1 cellular context compared by ENCODE assay signal in the genomic region with DNA sequence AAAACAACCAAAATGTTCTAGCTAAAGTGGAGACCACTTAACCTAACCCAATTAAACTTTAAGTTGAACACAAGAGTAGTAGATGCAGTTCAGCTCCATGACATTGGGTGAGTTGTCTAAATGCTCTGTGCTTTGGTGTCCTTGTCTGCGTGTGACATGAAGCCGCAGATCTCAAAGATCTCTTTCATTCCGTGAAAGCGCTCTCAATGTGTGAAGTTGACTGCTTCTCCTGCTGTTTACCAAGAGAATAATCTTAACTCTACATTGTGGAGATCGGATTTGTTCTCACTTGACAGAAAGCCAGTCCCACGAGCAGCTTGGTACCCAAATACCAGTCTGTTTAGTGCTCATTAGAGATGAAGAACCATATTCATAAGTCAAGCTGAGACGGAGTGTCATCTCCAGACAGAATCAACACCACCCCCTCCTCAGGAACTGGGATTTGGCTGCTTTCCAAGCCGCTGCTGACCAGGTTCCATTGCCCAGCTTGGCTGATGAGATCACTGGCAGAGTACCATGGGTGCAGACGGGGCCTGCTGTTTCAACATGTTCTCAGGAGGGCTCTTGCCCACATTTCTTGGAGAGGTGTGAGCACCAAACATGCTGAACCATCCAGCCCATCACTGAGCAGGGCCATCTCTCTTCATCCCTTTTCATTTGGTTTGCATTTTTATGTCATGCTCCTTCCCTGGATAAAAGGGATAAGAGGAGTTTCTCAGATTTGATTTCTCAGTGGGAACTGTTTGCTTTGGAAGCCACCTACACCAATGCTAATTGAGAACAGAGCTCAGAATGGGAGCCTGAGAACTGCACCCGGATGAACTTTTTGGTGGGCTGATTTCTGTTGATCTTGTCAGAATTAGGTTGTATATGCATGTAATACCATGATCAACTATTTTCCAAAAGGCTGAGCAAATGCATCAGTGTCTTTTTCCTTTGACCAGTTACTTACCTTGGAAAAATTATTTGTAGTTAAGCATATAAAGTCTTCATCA.
TF ChIP-seq lines count a peak whose summit lies in the region.

No MANE protein-coding gene starts in this region.

TF ChIP-seq in GM23338, 12 proteins besides CTCF, POLR2A, EP300 and RAD21 (continued from another document):
- TF ChIP-seq, protein P1, sequence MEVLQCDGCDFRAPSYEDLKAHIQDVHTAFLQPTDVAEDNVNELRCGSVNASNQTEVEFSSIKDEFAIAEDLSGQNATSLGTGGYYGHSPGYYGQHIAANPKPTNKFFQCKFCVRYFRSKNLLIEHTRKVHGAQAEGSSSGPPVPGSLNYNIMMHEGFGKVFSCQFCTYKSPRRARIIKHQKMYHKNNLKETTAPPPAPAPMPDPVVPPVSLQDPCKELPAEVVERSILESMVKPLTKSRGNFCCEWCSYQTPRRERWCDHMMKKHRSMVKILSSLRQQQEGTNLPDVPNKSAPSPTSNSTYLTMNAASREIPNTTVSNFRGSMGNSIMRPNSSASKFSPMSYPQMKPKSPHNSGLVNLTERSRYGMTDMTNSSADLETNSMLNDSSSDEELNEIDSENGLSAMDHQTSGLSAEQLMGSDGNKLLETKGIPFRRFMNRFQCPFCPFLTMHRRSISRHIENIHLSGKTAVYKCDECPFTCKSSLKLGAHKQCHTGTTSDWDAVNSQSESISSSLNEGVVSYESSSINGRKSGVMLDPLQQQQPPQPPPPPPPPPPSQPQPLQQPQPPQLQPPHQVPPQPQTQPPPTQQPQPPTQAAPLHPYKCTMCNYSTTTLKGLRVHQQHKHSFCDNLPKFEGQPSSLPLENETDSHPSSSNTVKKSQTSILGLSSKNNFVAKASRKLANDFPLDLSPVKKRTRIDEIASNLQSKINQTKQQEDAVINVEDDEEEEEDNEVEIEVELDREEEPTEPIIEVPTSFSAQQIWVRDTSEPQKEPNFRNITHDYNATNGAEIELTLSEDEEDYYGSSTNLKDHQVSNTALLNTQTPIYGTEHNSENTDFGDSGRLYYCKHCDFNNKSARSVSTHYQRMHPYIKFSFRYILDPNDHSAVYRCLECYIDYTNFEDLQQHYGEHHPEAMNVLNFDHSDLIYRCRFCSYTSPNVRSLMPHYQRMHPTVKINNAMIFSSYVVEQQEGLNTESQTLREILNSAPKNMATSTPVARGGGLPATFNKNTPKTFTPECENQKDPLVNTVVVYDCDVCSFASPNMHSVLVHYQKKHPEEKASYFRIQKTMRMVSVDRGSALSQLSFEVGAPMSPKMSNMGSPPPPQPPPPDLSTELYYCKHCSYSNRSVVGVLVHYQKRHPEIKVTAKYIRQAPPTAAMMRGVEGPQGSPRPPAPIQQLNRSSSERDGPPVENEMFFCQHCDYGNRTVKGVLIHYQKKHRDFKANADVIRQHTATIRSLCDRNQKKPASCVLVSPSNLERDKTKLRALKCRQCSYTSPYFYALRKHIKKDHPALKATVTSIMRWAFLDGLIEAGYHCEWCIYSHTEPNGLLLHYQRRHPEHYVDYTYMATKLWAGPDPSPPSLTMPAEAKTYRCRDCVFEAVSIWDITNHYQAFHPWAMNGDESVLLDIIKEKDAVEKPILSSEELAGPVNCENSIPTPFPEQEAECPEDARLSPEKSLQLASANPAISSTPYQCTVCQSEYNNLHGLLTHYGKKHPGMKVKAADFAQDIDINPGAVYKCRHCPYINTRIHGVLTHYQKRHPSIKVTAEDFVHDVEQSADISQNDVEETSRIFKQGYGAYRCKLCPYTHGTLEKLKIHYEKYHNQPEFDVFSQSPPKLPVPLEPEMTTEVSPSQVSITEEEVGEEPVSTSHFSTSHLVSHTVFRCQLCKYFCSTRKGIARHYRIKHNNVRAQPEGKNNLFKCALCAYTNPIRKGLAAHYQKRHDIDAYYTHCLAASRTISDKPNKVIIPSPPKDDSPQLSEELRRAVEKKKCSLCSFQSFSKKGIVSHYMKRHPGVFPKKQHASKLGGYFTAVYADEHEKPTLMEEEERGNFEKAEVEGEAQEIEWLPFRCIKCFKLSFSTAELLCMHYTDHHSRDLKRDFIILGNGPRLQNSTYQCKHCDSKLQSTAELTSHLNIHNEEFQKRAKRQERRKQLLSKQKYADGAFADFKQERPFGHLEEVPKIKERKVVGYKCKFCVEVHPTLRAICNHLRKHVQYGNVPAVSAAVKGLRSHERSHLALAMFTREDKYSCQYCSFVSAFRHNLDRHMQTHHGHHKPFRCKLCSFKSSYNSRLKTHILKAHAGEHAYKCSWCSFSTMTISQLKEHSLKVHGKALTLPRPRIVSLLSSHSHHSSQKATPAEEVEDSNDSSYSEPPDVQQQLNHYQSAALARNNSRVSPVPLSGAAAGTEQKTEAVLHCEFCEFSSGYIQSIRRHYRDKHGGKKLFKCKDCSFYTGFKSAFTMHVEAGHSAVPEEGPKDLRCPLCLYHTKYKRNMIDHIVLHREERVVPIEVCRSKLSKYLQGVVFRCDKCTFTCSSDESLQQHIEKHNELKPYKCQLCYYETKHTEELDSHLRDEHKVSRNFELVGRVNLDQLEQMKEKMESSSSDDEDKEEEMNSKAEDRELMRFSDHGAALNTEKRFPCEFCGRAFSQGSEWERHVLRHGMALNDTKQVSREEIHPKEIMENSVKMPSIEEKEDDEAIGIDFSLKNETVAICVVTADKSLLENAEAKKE (CRISPR knock-in tag; IDR thresholded peaks at IDR 0.05): no peak
- TF ChIP-seq ZNF331 (CRISPR knock-in tag; IDR thresholded peaks at IDR 0.05; ENCODE audit: low read depth): no peak
- TF ChIP-seq EZH2 (IDR thresholded peaks at IDR 0.05; ENCODE audit: low read depth, unreplicated experiment): no peak
